In genomic region chr14:20878695-20879094, GRCh38 we compare ENCODE assay signal across 11 cellular contexts. TPM values are rescaled to one million over a fixed set of nuclear protein-coding genes. Genes with fewer than 3 reads are reported as not detected.
"Had no signal": no experiment of that assay in that cellular context is flagged by ENCODE, and none has a peak within 500 bp of the region (broad histone marks: within the 10 kb centered on the region; RNA-seq: fewer than 3 reads in every experiment).

No MANE protein-coding gene starts in this region.

- H2AFZ ChIP-seq: GM23248 had no signal

- H3K9ac ChIP-seq: GM23248 had no signal

- H3K9me3 ChIP-seq: HAP-1 had no signal

- H3K27ac Mint-ChIP-seq: HFFc6 had no signal

- H3K4me3 ChIP-seq: GM23248, HAP-1 had no signal

- H3K4me3 Mint-ChIP-seq: HFFc6 had no signal

- ATAC-seq: HCT116 had no signal

- DNase-seq: GM23248, GOT3, H7, HFFc6, IMR-90, KBM-7 had no signal

- H3K36me3 ChIP-seq: HAP-1 had no signal

- H3K9me3 Mint-ChIP-seq: HFFc6 had no signal

- H3K27ac ChIP-seq: GM23248, HL-60 had no signal

- H3K4me1 ChIP-seq: HAP-1 had no signal

RNA-seq across cellular contexts. Expression of gene RNASE3, which starts 12.5 kb away (rescaled TPM):
- total RNA-seq: GM23248, H4, H7, HFFc6, HT1080, IMR-90 had no signal
- polyA plus RNA-seq: GM23248, IMR-90 had no signal
